ENCODE assay signal across 1 cellular context in the genomic region with DNA sequence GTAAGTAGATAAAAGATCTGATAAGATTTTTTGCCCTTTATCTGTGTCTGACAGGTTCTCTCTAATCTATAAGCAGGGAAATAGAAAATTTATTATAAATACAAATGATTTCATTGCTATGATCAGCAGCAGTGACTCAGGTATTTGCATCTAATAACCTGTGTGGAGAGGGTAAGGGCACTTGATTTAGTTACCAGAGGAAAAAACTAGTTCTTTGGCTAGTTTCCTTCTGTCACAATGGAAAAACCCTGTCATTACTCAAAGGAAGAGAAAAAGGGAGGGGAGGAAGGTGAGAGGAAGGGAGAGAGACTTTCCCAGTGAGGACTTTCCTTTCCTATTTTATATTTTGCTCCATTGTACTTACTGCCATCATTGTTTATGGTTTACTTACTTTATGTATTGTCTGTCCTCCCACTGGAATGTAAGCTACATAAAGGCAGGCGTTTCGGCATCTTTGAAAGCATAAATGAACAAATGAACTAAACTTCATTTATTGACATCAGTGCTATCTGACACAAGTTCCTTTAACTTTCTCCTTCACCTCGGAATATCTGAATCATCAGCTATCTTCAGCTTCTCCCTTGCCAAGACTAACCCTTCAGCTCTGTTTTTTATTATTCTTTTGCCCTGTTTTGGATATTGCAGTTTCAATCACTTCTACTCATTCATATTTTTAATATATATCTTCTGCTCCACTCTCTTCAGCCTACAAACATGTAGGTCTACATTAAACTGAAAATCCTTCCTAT.
TF ChIP-seq lines count a peak whose summit lies in the region.

No MANE protein-coding gene starts in this region.

TF ChIP-seq in IMR-90, 13 proteins besides CTCF, POLR2A, EP300 and RAD21:
- TF ChIP-seq, protein P1, sequence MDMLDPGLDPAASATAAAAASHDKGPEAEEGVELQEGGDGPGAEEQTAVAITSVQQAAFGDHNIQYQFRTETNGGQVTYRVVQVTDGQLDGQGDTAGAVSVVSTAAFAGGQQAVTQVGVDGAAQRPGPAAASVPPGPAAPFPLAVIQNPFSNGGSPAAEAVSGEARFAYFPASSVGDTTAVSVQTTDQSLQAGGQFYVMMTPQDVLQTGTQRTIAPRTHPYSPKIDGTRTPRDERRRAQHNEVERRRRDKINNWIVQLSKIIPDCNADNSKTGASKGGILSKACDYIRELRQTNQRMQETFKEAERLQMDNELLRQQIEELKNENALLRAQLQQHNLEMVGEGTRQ (IDR thresholded peaks at IDR 0.05; ENCODE audit: low read depth, low read length) = no peak
- no peak for TF ChIP-seq MXI1 (IDR thresholded peaks at IDR 0.05; ENCODE audit: borderline replicate concordance, low read depth, low read length)
- no peak for TF ChIP-seq BHLHE40 (IDR thresholded peaks at IDR 0.05; ENCODE audit: low read depth, low read length)
- no peak for TF ChIP-seq SMC3 (IDR thresholded peaks at IDR 0.05; ENCODE audit: low read depth, low read length)
- no peak for TF ChIP-seq RFX5 (IDR thresholded peaks at IDR 0.05; ENCODE audit: low read depth, low read length)
- TF ChIP-seq, protein P2, sequence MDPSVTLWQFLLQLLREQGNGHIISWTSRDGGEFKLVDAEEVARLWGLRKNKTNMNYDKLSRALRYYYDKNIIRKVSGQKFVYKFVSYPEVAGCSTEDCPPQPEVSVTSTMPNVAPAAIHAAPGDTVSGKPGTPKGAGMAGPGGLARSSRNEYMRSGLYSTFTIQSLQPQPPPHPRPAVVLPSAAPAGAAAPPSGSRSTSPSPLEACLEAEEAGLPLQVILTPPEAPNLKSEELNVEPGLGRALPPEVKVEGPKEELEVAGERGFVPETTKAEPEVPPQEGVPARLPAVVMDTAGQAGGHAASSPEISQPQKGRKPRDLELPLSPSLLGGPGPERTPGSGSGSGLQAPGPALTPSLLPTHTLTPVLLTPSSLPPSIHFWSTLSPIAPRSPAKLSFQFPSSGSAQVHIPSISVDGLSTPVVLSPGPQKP (IDR thresholded peaks at IDR 0.05; ENCODE audit: borderline replicate concordance, low read depth, low read length) = no peak
- no peak for TF ChIP-seq CEBPB (IDR thresholded peaks at IDR 0.05; ENCODE audit: low read depth, low read length)
- TF ChIP-seq MAZ (IDR thresholded peaks at IDR 0.05; ENCODE audit: borderline replicate concordance, low read depth, low read length) = no peak
- no peak for TF ChIP-seq NFE2L2 (IDR thresholded peaks at IDR 0.05; ENCODE audit: low read depth, low read length)
- no peak for TF ChIP-seq CHD1 (IDR thresholded peaks at IDR 0.05; ENCODE audit: low read depth, low read length)
- no peak for TF ChIP-seq FOS (IDR thresholded peaks at IDR 0.05; ENCODE audit: low read depth, low read length)
- no peak for TF ChIP-seq MAFK (IDR thresholded peaks at IDR 0.05; ENCODE audit: low read depth, low read length)
- no peak for TF ChIP-seq RCOR1 (IDR thresholded peaks at IDR 0.05; ENCODE audit: insufficient replicate concordance, low read length)
